In genomic region chr5:163565931-163566608, GRCh38 we compare ENCODE assay signal across 8 cellular contexts.
DNase-seq lines count a peak whose midpoint lies in the region; ATAC-seq, FAIRE-seq and TF ChIP-seq lines count a peak whose summit lies in the region.

No MANE protein-coding gene starts in this region.

- no peak for TF ChIP-seq RAD21 in GM12878 (IDR thresholded peaks at IDR 0.05; ENCODE audit: insufficient read depth, low read depth, low read length)

- H3K36me3 ChIP-seq in OCI-LY3 (replicated peaks; ENCODE audit: low read depth, low read length) (no peaks in the 10 kb centered on the region), GM12878 (ENCODE audit: control insufficient read depth in 2 of 2, insufficient read depth in 2 of 2, low read length in 1 of 2) (no peaks in the 10 kb centered on the region), small intestine (ENCODE audit: control insufficient read depth in 2 of 2, insufficient read depth in 2 of 2, low read length in 2 of 2) (no peaks in the 10 kb centered on the region)

- intact Hi-C loops in GM12878 (cut with micrococcal nuclease; ENCODE audit: unreplicated experiment), result loop anchor here (2.0 to 10.0 kb wide), 6 partner anchors 249 to 1889 kb away; no protein-coding TSS in a partner anchor

- CTCF ChIA-PET in GM12878 (lab: Yijun Ruan, JAX), result interaction anchor here (0.8 to 4.6 kb wide), 5 partner anchors 17 to 938 kb away, joined by 3 to 36 read pairs (median 3); no protein-coding TSS in a partner anchor

- H3K4me2 ChIP-seq in OCI-LY3 (ENCODE audit: low read length) (peak overlapping the region; percentile 86), GM12878 (ENCODE audit: control insufficient read depth, insufficient read depth) (peak overlapping the region; percentile 56)

- DNase-seq in NCI-H1105 treated with DMSO at 0.1 percent for 48 hours (lab: John Stamatoyannopoulos, UW) (peak; percentile 8), NCI-H1105 (lab: John Stamatoyannopoulos, UW) (no peak), GM12878 (ENCODE audit: low read depth, low spot score) (peak; percentile 11), inferior parietal cortex (ENCODE audit: extremely low spot score) (peak; percentile 53), small intestine (peak; percentile 57), NCI-H2107 (lab: John Stamatoyannopoulos, UW) (no peak)

- H4K20me1 ChIP-seq in OCI-LY3 (ENCODE audit: insufficient read depth, low read length) (no peaks in the 10 kb centered on the region), GM12878 (ENCODE audit: control insufficient read depth, insufficient read depth) (no peaks in the 10 kb centered on the region)

- H3K9me3 ChIP-seq in OCI-LY3 (ENCODE audit: insufficient read depth, low read length) (no peaks in the 10 kb centered on the region), GM12878 (replicated peaks; ENCODE audit: control insufficient read depth, insufficient read depth, low read length) (no peaks in the 10 kb centered on the region), small intestine (ENCODE audit: control insufficient read depth, low read depth) (no peaks in the 10 kb centered on the region)

- under 1% methylated on average over 32 of the region's 32 CpGs for WGBS in GM12878 (ENCODE audit: insufficient coverage, insufficient replicate concordance, low lambda C conversion rate, missing lambda C conversion rate)
- 1 to 5% (median 3%) methylated on average over 32 of the region's 32 CpGs for WGBS in small intestine, 3 donors

- SMC1A ChIA-PET in GM12878 (lab: Charles Lee; ENCODE audit: uncharacterized antibody, unreplicated experiment), result interaction anchor here (0.6 to 2.5 kb wide), 12 partner anchors 13 to 938 kb away, joined by 3 to 11 read pairs (median 3); no protein-coding TSS in a partner anchor

- peak overlapping the region; percentile 77 for H3K4me3 ChIP-seq in OCI-LY3 (ENCODE audit: low read length)
- peak overlapping the region; percentile 46 for H3K4me3 ChIP-seq in GM12878
- H3K4me3 ChIP-seq in small intestine (ENCODE audit: low read depth in 1 of 2, low read length in 2 of 2), result peak overlapping the region in 1 of 2 donors; percentile 11

- TF ChIP-seq CTCF in OCI-LY3 (IDR thresholded peaks at IDR 0.05; ENCODE audit: low read depth, low read length), result no peak
- 0 out of 6 replicates have a peak, but pooled peaks of 1 of the 3 experiments have one; percentile 0 for TF ChIP-seq CTCF in GM12878 (IDR thresholded peaks at IDR 0.05 in 2 of 3, conservative IDR thresholded peaks at IDR 0.05 in 1 of 3; ENCODE audit: control insufficient read depth in 2 of 3, extremely low read depth in 1 of 3, insufficient read depth in 1 of 3, low read depth in 3 of 3, low read length in 3 of 3)

- TF ChIP-seq POLR2A in GM12878 (IDR thresholded peaks at IDR 0.05; ENCODE audit: low read depth, low read length), result no peak

- RAD21 ChIA-PET in GM12878 (lab: Charles Lee; ENCODE audit: unreplicated experiment), result interaction anchor here (0.6 to 1.9 kb wide), 7 partner anchors 16 to 1641 kb away, joined by 3 to 5 read pairs (median 3); no protein-coding TSS in a partner anchor

- FAIRE-seq in GM12878 (lab: Jason Lieb, UNC), result no peak
- no peak for FAIRE-seq in small intestine (lab: Jason Lieb, UNC)

- H3K79me2 ChIP-seq in OCI-LY3 (ENCODE audit: low read length), result no peaks in the 10 kb centered on the region
- no peaks in the 10 kb centered on the region for H3K79me2 ChIP-seq in GM12878 (ENCODE audit: control insufficient read depth, insufficient read depth, low read length)

- H2AFZ ChIP-seq in OCI-LY3 (ENCODE audit: low read depth, low read length), result peak overlapping the region; percentile 36; the same call in 1 of the 2 replicates
- peak overlapping the region; percentile 60 for H2AFZ ChIP-seq in GM12878 (ENCODE audit: control insufficient read depth, low read depth, low read length)

- peaks cover 20% of the 10 kb centered on the region for H3K4me1 ChIP-seq in OCI-LY3 (ENCODE audit: low read length)
- no peaks in the 10 kb centered on the region for H3K4me1 ChIP-seq in GM12878 (ENCODE audit: control insufficient read depth, insufficient read depth, low read length)
- peaks cover 2 to 3% of the 10 kb centered on the region in 2 donors for H3K4me1 ChIP-seq in small intestine (ENCODE audit: control insufficient read depth in 2 of 2, insufficient read depth in 1 of 2, low read depth in 1 of 2, low read length in 1 of 2)

- H3K9ac ChIP-seq in OCI-LY3 (ENCODE audit: low read length), result no peak overlapping the region
- no peak overlapping the region for H3K9ac ChIP-seq in GM12878 (ENCODE audit: control insufficient read depth, insufficient read depth, low read length)

- no TSS peak for BruUV-seq in GM12878 (replicated peaks; lab: Mats Ljungman, UMichigan)

- in situ Hi-C loops in GM12878 (cut with MboI), result loop anchor here (10.0 kb wide), 2 partner anchors 939 to 1639 kb away; no protein-coding TSS in a partner anchor

- TF ChIP-seq EP300 in GM12878 (IDR thresholded peaks at IDR 0.05; ENCODE audit: borderline replicate concordance in 1 of 2, control insufficient read depth in 1 of 2, low read depth in 2 of 2, low read length in 2 of 2), result no peak

- H3K27me3 ChIP-seq in OCI-LY3 (ENCODE audit: low read depth, low read length), result peaks cover 44% of the 10 kb centered on the region
- peaks cover 0 to 8% of the 10 kb centered on the region in 2 experiments; a peak in 3 of 4 replicates for H3K27me3 ChIP-seq in GM12878 (replicated peaks in 1 of 2; ENCODE audit: control insufficient read depth in 2 of 2, insufficient read depth in 2 of 2, low read length in 1 of 2)
- peaks cover 0 to 2% of the 10 kb centered on the region in 2 donors for H3K27me3 ChIP-seq in small intestine (ENCODE audit: control insufficient read depth in 2 of 2, insufficient read depth in 2 of 2, low read length in 2 of 2)

- H3K27ac ChIP-seq in OCI-LY3 (ENCODE audit: low read length) (no peak overlapping the region), GM12878 (ENCODE audit: control insufficient read depth, insufficient read depth) (no peak overlapping the region), small intestine (ENCODE audit: low read depth in 1 of 2, low read length in 1 of 2) (no peak overlapping the region)

- peak; percentile 77 for ATAC-seq in HG02623 (IDR thresholded peaks at IDR 0.05; ENCODE audit: unreplicated experiment)
- peak; percentile 89 for ATAC-seq in GM12878

- POLR2A ChIA-PET in GM12878 (lab: Charles Lee), result no interaction called here

TF ChIP-seq in GM12878, 131 proteins besides CTCF, POLR2A, EP300 and RAD21:
- TF ChIP-seq MTA2 (IDR thresholded peaks at IDR 0.05; ENCODE audit: low read depth) (peak; percentile 50; the same call in 1 of the 2 replicates), TCF12 (IDR thresholded peaks at IDR 0.05; ENCODE audit: low read depth, low read length) (0 out of 2 replicates have a peak, but pooled peaks have one; percentile 28), RELB (IDR thresholded peaks at IDR 0.05; ENCODE audit: low read depth) (0 out of 2 replicates have a peak, but pooled peaks have one; percentile 36), DPF2 (IDR thresholded peaks at IDR 0.05) (0 out of 2 replicates have a peak, but pooled peaks have one; percentile 50), BHLHE40 (IDR thresholded peaks at IDR 0.05; ENCODE audit: borderline replicate concordance in 1 of 2, low read depth in 2 of 2, low read length in 1 of 2) (peak in 1 of 2 experiments; percentile 71; a peak in 1 of 4 replicates), JUNB (IDR thresholded peaks at IDR 0.05) (peak; percentile 32), HDAC6 (IDR thresholded peaks at IDR 0.05; ENCODE audit: unreplicated experiment) (no peak), GABPA (IDR thresholded peaks at IDR 0.05; ENCODE audit: low read depth) (no peak), IKZF2 (IDR thresholded peaks at IDR 0.05) (peak; percentile 36 to 50; a peak in 3 of 4 replicates)

Comparison
In these comparisons a context has a peak if more than half of its experiments do, and no peak if none do; other contexts are left out.
1. DNase-seq: peak in NCI-H1105 treated with DMSO at 0.1 percent for 48 hours (single experiment), GM12878 (single experiment), inferior parietal cortex (single experiment) and small intestine (single experiment); none in NCI-H1105 (single experiment) and NCI-H2107 (single experiment).